ENCODE assay signal across 24 cellular contexts in genomic region chr12:68510394-68510793, GRCh38.
"Had no signal": no experiment of that assay in that cellular context is flagged by ENCODE, and none has a peak within 500 bp of the region (broad histone marks: within the 10 kb centered on the region; RNA-seq: fewer than 3 reads in every experiment).

No MANE protein-coding gene starts in this region.

- H3K4me3 ChIP-seq: MG63, SK-N-MC had no signal

- ATAC-seq: activated CD4-positive, CD25-positive, alpha-beta regulatory T cell treated with anti-CD3 and anti-CD28 coated beads, Interleukin-2, amount 50 U/mL, for 24 hours; activated CD8-positive, alpha-beta T cell treated with anti-CD3 and anti-CD28 coated beads for 36 hours; activated T-cell treated with anti-CD3 and anti-CD28 coated beads, Interleukin-2, amount 50 U/mL, for 72 hours had no signal

- H3K27ac ChIP-seq: SK-N-MC had no signal

- H3K36me3 ChIP-seq: MG63 had no signal

- H3K27me3 ChIP-seq: MG63 had no signal

- DNase-seq: activated CD4-positive, alpha-beta T cell treated with anti-CD3 and anti-CD28 coated beads for 4 hours; activated CD8-positive, alpha-beta memory T cell treated with anti-CD3 and anti-CD28 coated beads, Interleukin-2, amount 50 U/mL, for 4 hours; activated CD8-positive, alpha-beta T cell treated with anti-CD3 and anti-CD28 coated beads for 36 hours; activated gamma-delta T cell treated with Interleukin-2 at 50 U/mL for 16 hours; activated naive CD4-positive, alpha-beta T cell treated with anti-CD3 and anti-CD28 coated beads, Interleukin-2, amount 10 ng/mL, durations not matched to agents 7 days and 5 days; activated naive CD8-positive, alpha-beta T cell treated with anti-CD3 and anti-CD28 coated beads for 36 hours; activated T-cell treated with anti-CD3 and anti-CD28 coated beads, Interleukin-2, amount 50 U/mL, for 72 hours; aorta; KG1; MG63; MV-4-11; NCI-H1092 treated with DMSO at 0.1 percent for 48 hours; NCI-H1417 treated with DMSO at 0.1 percent for 48 hours; NCI-H1694; NCI-H2029; NCI-H2107; NCI-H2171 treated with DMSO at 0.1 percent for 48 hours; NCI-H226; NCI-H526; NCI-H774; SIG-M5; SW 1271 had no signal

- H3K9me3 ChIP-seq: MG63 had no signal
